In the genomic region with DNA sequence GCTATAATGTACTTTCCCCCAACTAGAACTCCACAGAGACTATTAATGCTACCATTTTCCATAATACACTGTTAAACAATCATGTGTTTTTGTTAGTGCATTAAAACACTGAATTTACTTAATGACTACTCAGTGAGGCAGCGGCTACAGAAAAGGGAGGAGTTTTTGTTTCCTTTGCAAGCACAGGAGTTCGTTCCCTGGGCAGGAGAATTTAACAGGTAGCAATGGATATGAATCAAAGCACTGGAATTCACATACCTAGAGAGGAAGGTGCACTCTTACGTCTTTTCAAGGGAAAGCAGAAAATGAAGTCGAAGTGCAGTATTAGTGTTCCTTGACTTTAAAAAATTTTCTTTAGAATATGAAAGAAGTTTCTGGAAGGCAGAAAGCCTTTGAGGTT, we compare ENCODE assay signal across 10 cellular contexts.
"Had no signal": no experiment of that assay in that cellular context is flagged by ENCODE, and none has a peak within 500 bp of the region (broad histone marks: within the 10 kb centered on the region; RNA-seq: fewer than 3 reads in every experiment).

No MANE protein-coding gene starts in this region.

- H3K4me3 Mint-ChIP-seq: activated CD4-positive, alpha-beta memory T cell treated with anti-CD3 and anti-CD28 coated beads for 36 hours; activated CD4-positive, alpha-beta T cell treated with anti-CD3 and anti-CD28 coated beads for 36 hours; activated naive CD4-positive, alpha-beta T cell treated with anti-CD3 and anti-CD28 coated beads, Interleukin-2, amount 10 ng/mL, durations not matched to agents 7 days and 5 days; activated T-cell treated with anti-CD3 and anti-CD28 coated beads, Interleukin-2, amount 50 U/mL, for 24 hours; T-helper 1 cell treated with Interleukin-12 subunit alpha and Interleukin-12 subunit beta and Interleukin-4 antibody, amounts not matched to agents 30 μg/mL and 1 μg/mL, for 36 hours had no signal

- H3K9me3 ChIP-seq: pancreas, stomach, testis had no signal

- H3K9me3 Mint-ChIP-seq: activated CD4-positive, alpha-beta memory T cell treated with anti-CD3 and anti-CD28 coated beads for 36 hours; activated naive CD4-positive, alpha-beta T cell treated with anti-CD3 and anti-CD28 coated beads, Interleukin-2, amount 10 ng/mL, durations not matched to agents 7 days and 5 days; activated T-cell treated with anti-CD3 and anti-CD28 coated beads, Interleukin-2, amount 50 U/mL, for 24 hours; T-helper 1 cell treated with Interleukin-12 subunit alpha and Interleukin-12 subunit beta and Interleukin-4 antibody, amounts not matched to agents 30 μg/mL and 1 μg/mL, for 36 hours had no signal

- H3K36me3 Mint-ChIP-seq: activated CD4-positive, alpha-beta memory T cell treated with anti-CD3 and anti-CD28 coated beads for 36 hours; activated naive CD4-positive, alpha-beta T cell treated with anti-CD3 and anti-CD28 coated beads, Interleukin-2, amount 10 ng/mL, durations not matched to agents 7 days and 5 days had no signal

- H3K27me3 ChIP-seq: pancreas, stomach, testis had no signal

- H3K27ac Mint-ChIP-seq: activated CD4-positive, alpha-beta memory T cell treated with anti-CD3 and anti-CD28 coated beads for 36 hours; activated CD4-positive, alpha-beta T cell treated with anti-CD3 and anti-CD28 coated beads for 36 hours; activated naive CD4-positive, alpha-beta T cell treated with anti-CD3 and anti-CD28 coated beads, Interleukin-2, amount 10 ng/mL, durations not matched to agents 7 days and 5 days; activated T-cell treated with anti-CD3 and anti-CD28 coated beads, Interleukin-2, amount 50 U/mL, for 24 hours; T-helper 1 cell treated with Interleukin-12 subunit alpha and Interleukin-12 subunit beta and Interleukin-4 antibody, amounts not matched to agents 30 μg/mL and 1 μg/mL, for 36 hours had no signal

- H3K27me3 Mint-ChIP-seq: activated CD4-positive, alpha-beta memory T cell treated with anti-CD3 and anti-CD28 coated beads for 36 hours; activated CD4-positive, alpha-beta T cell treated with anti-CD3 and anti-CD28 coated beads for 36 hours; activated naive CD4-positive, alpha-beta T cell treated with anti-CD3 and anti-CD28 coated beads, Interleukin-2, amount 10 ng/mL, durations not matched to agents 7 days and 5 days; activated T-cell treated with anti-CD3 and anti-CD28 coated beads, Interleukin-2, amount 50 U/mL, for 24 hours had no signal

- H3K4me1 ChIP-seq: pancreas, stomach, testis had no signal

- H3K4me1 Mint-ChIP-seq: activated CD4-positive, alpha-beta T cell treated with anti-CD3 and anti-CD28 coated beads for 36 hours; activated naive CD4-positive, alpha-beta T cell treated with anti-CD3 and anti-CD28 coated beads, Interleukin-2, amount 10 ng/mL, durations not matched to agents 7 days and 5 days had no signal

- H3K4me3 ChIP-seq: pancreas, stomach, testis had no signal

- H3K36me3 ChIP-seq: pancreas, stomach had no signal

- DNase-seq: activated CD4-positive, alpha-beta memory T cell treated with anti-CD3 and anti-CD28 coated beads for 36 hours; activated CD4-positive, alpha-beta T cell treated with anti-CD3 and anti-CD28 coated beads for 36 hours; activated naive CD4-positive, alpha-beta T cell treated with anti-CD3 and anti-CD28 coated beads, Interleukin-2, amount 10 ng/mL, durations not matched to agents 7 days and 5 days; activated T-cell treated with anti-CD3 and anti-CD28 coated beads, Interleukin-2, amount 50 U/mL, for 24 hours; pancreas; stimulated activated CD4-positive, alpha-beta T cell treated with anti-CD3 and anti-CD28 coated beads, Interleukin-1b, Interleukin-23, amount 100 ng/mL, for 48 hours; stomach; testis had no signal

- ATAC-seq: activated CD4-positive, alpha-beta T cell treated with anti-CD3 and anti-CD28 coated beads for 36 hours; esophagus mucosa; pancreas had no signal

- H3K27ac ChIP-seq: pancreas, stomach, testis had no signal
